Comparison of ENCODE assay signal across 9 cellular contexts in the genomic region with DNA sequence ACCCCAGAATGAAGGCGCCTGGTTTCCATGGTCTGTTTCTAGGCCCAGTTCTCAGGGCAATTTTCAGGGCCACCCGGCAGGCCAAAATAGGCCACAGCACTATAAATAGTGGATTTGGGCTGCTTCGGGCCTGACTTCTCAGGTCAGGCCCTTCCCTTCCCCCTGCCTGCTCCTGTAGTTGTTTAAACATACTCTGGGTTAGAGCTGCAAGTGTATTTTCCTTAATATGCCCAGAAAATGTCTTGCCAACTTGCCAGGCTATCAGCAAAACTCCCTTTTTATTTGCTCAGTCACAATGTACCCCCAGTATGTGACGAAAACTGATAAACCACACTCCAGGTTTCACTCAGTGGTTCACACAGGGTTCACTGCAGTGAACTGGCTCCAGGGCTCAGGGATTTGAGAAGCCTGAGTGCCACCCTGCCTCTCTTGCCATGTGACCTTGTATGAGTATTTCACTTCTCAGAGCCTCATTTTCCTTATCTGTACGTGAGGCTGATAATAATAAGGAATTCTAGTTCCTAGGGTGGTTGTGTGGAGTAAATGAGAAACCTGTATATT.
A peak's percentile ranks its signal among the peaks of the same experiment; 100 is the strongest.
DNase-seq lines count a peak whose midpoint lies in the region; ATAC-seq and TF ChIP-seq lines count a peak whose summit lies in the region.
"Had no signal": no experiment of that assay in that cellular context is flagged by ENCODE, and none has a peak within 500 bp of the region (broad histone marks: within the 10 kb centered on the region; RNA-seq: fewer than 3 reads in every experiment).

No MANE protein-coding gene starts in this region.

- no peak for TF ChIP-seq POLR2A in gastroesophageal sphincter (IDR thresholded peaks at IDR 0.05)

- POLR2A ChIA-PET in activated CD4-positive, alpha-beta memory T cell treated with anti-CD3 and anti-CD28 coated beads for 36 hours (lab: Charles Lee): no interaction called here

- H3K27me3 Mint-ChIP-seq in activated CD4-positive, alpha-beta memory T cell treated with anti-CD3 and anti-CD28 coated beads for 36 hours: no peaks in the 10 kb centered on the region

- H3K27me3 ChIP-seq in layer of hippocampus (ENCODE audit: control insufficient read depth, insufficient read depth, low read length) (no peaks in the 10 kb centered on the region), upper lobe of right lung (no peaks in the 10 kb centered on the region), gastroesophageal sphincter (no peaks in the 10 kb centered on the region)

- no peaks in the 10 kb centered on the region for H3K36me3 ChIP-seq in upper lobe of right lung
- H3K36me3 ChIP-seq in gastroesophageal sphincter: no peaks in the 10 kb centered on the region

- H3K4me3 Mint-ChIP-seq in activated CD4-positive, alpha-beta memory T cell treated with anti-CD3 and anti-CD28 coated beads for 36 hours: no peak overlapping the region

- no peaks in the 10 kb centered on the region for H3K36me3 Mint-ChIP-seq in activated CD4-positive, alpha-beta memory T cell treated with anti-CD3 and anti-CD28 coated beads for 36 hours

- intact Hi-C loops in Right ventricle myocardium inferior (cut with DNase I) (loop anchor here (5.0 to 10.0 kb wide), 2 partner anchors 46 to 93 kb away; a partner anchor contains a TSS), cardiac septum (cut with DNase I) (no loop called here), upper lobe of right lung (cut with DNase I) (no loop called here)
- intact Hi-C loops in activated CD4-positive, alpha-beta memory T cell treated with anti-CD3 and anti-CD28 coated beads for 36 hours (cut with micrococcal nuclease): no loop called here

- H3K4me1 ChIP-seq in upper lobe of right lung: peaks cover 24% of the 10 kb centered on the region
- H3K4me1 ChIP-seq in gastroesophageal sphincter: peaks cover 0 to 15% (median 0%) of the 10 kb centered on the region in 3 donors

- peak; percentile 68 for ATAC-seq in Right ventricle myocardium inferior
- ATAC-seq in upper lobe of right lung: peak; percentile 54
- ATAC-seq in gastroesophageal sphincter: no peak
- no peak for ATAC-seq in GM18858 (IDR thresholded peaks at IDR 0.05; ENCODE audit: unreplicated experiment)
- ATAC-seq in HG03039 (IDR thresholded peaks at IDR 0.05; ENCODE audit: unreplicated experiment): no peak

- no peak overlapping the region for H3K27ac Mint-ChIP-seq in activated CD4-positive, alpha-beta memory T cell treated with anti-CD3 and anti-CD28 coated beads for 36 hours

- H3K4me1 Mint-ChIP-seq in activated CD4-positive, alpha-beta memory T cell treated with anti-CD3 and anti-CD28 coated beads for 36 hours (ENCODE audit: low read depth): peaks cover 11% of the 10 kb centered on the region

- H3K4me3 ChIP-seq in upper lobe of right lung (no peak overlapping the region), gastroesophageal sphincter (no peak overlapping the region)

- TF ChIP-seq CTCF in upper lobe of right lung (IDR thresholded peaks at IDR 0.05): no peak
- TF ChIP-seq CTCF in gastroesophageal sphincter (IDR thresholded peaks at IDR 0.05): no peak

- H3K9me3 ChIP-seq in upper lobe of right lung (peaks cover 3% of the 10 kb centered on the region), gastroesophageal sphincter (peaks cover 0 to 8% (median 0%) of the 10 kb centered on the region in 3 donors)

- peaks cover 23% of the 10 kb centered on the region for H3K9me3 Mint-ChIP-seq in activated CD4-positive, alpha-beta memory T cell treated with anti-CD3 and anti-CD28 coated beads for 36 hours

- peak overlapping the region; percentile 59 for H3K27ac ChIP-seq in layer of hippocampus (ENCODE audit: low read depth, low read length)
- H3K27ac ChIP-seq in upper lobe of right lung: no peak overlapping the region
- H3K27ac ChIP-seq in gastroesophageal sphincter: peak overlapping the region in 1 of 4 donors; percentile 47

- WGBS in gastroesophageal sphincter (ENCODE audit: low coverage in 1 of 2), 2 donors: 41 to 54% methylated on average over 5 of the region's 5 CpGs

- DNase-seq in Right ventricle myocardium inferior (ENCODE audit: missing footprints) (no peak), cardiac septum (ENCODE audit: low spot score) (no peak), upper lobe of right lung (no peak)
- peak; percentile 23 for DNase-seq in activated CD4-positive, alpha-beta memory T cell treated with anti-CD3 and anti-CD28 coated beads for 36 hours
- DNase-seq: effector CD8-positive, alpha-beta T cell had no signal

- no peak for TF ChIP-seq EP300 in gastroesophageal sphincter (IDR thresholded peaks at IDR 0.05)

- CTCF ChIA-PET in activated CD4-positive, alpha-beta memory T cell treated with anti-CD3 and anti-CD28 coated beads for 36 hours (lab: Charles Lee): no interaction called here

Comparison
In these comparisons a context has a peak if more than half of its experiments do, and no peak if none do; other contexts are left out.
1. ATAC-seq: peak in Right ventricle myocardium inferior (single experiment) and upper lobe of right lung (single experiment); none in gastroesophageal sphincter (single experiment), GM18858 (single experiment) and HG03039 (single experiment).